In the genomic region with DNA sequence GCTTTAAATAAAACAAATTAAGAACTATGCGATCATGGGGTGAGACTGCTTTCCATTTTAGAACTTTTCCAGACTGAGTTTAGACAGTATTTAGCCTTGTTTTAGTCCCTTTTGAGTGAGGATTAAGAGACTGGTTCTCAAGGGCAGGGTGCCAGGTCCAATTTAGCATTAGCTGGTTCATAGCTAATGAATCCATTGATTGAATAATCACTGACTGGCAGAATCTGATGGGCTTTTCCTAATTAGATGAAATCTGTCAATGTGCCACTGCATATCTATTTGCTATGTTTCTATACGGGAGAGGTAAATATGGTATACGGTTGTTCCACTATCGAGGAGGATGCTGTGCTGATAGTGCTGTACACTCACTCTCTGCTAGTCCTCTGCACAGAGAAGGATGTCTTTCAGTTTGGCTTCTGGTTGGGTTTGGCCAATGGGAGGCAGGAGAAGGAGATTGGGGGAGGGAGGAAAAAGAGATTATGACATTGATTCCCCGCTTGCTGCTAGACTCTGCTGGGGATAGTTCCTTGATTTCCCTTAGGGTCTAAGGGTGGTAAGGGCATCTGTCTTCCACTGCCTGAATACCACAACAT, we compare ENCODE assay signal across 23 cellular contexts.
"Had no signal": no experiment of that assay in that cellular context is flagged by ENCODE, and none has a peak within 500 bp of the region (broad histone marks: within the 10 kb centered on the region; RNA-seq: fewer than 3 reads in every experiment).

No MANE protein-coding gene starts in this region.

- DNase-seq: activated CD4-positive, alpha-beta T cell treated with anti-CD3 and anti-CD28 coated beads, Interleukin-2, amount 10 ng/mL, durations not matched to agents 7 days and 5 days; activated CD4-positive, CD25-positive, alpha-beta regulatory T cell; activated CD8-positive, alpha-beta T cell treated with anti-CD3 and anti-CD28 coated beads, Interleukin-2, amount 10 ng/mL, durations not matched to agents 7 days and 5 days; activated naive CD4-positive, alpha-beta T cell treated with anti-CD3 and anti-CD28 coated beads, Interleukin-2, amount 10 ng/mL, durations not matched to agents 7 days and 5 days; activated naive CD8-positive, alpha-beta T cell treated with anti-CD3 and anti-CD28 coated beads, Interleukin-2, amount 50 U/mL, for 24 hours; activated T-cell treated with anti-CD3 and anti-CD28 coated beads, Interleukin-2, amount 50 U/mL, for 24 hours; cerebellar nuclear complex; effector memory CD4-positive, alpha-beta T cell; foreskin keratinocyte; glutamatergic neuron; left lung; mammary epithelial cell; occipital lobe; psoas muscle; right lobe of liver; small intestine; stimulated activated CD4-positive, alpha-beta T cell treated with anti-CD3 and anti-CD28 coated beads, Interleukin-4, amount 100 ng/mL, for 1 hour; stimulated activated naive CD8-positive, alpha-beta T cell treated with anti-CD3 and anti-CD28 coated beads, Interleukin-15, amount 100 ng/mL, for 72 hours; upper lobe of left lung had no signal

- H3K4me3 Mint-ChIP-seq: activated CD4-positive, alpha-beta T cell treated with anti-CD3 and anti-CD28 coated beads, Interleukin-2, amount 10 ng/mL, durations not matched to agents 7 days and 5 days; activated CD8-positive, alpha-beta T cell treated with anti-CD3 and anti-CD28 coated beads, Interleukin-2, amount 10 ng/mL, durations not matched to agents 7 days and 5 days; activated naive CD4-positive, alpha-beta T cell treated with anti-CD3 and anti-CD28 coated beads, Interleukin-2, amount 10 ng/mL, durations not matched to agents 7 days and 5 days; activated naive CD8-positive, alpha-beta T cell treated with anti-CD3 and anti-CD28 coated beads, Interleukin-2, amount 50 U/mL, for 24 hours; activated T-cell treated with anti-CD3 and anti-CD28 coated beads, Interleukin-2, amount 50 U/mL, for 24 hours; stimulated activated naive CD8-positive, alpha-beta T cell treated with anti-CD3 and anti-CD28 coated beads, Interleukin-15, amount 100 ng/mL, for 72 hours; T-helper 2 cell treated with Interferon-gamma antibody and Interleukin-4, amounts not matched to agents 5 μg/mL and 100 μg/mL, for 36 hours had no signal

- H3K27me3 Mint-ChIP-seq: activated CD4-positive, alpha-beta T cell treated with anti-CD3 and anti-CD28 coated beads, Interleukin-2, amount 10 ng/mL, durations not matched to agents 7 days and 5 days; activated naive CD4-positive, alpha-beta T cell treated with anti-CD3 and anti-CD28 coated beads, Interleukin-2, amount 10 ng/mL, durations not matched to agents 7 days and 5 days; activated naive CD8-positive, alpha-beta T cell treated with anti-CD3 and anti-CD28 coated beads, Interleukin-2, amount 50 U/mL, for 24 hours; stimulated activated naive CD8-positive, alpha-beta T cell treated with anti-CD3 and anti-CD28 coated beads, Interleukin-15, amount 100 ng/mL, for 72 hours had no signal

- H3K27me3 ChIP-seq: ascending aorta, foreskin keratinocyte, left lung, right lobe of liver, upper lobe of left lung had no signal

- H3K36me3 ChIP-seq: ascending aorta, left lung, right lobe of liver, thoracic aorta, upper lobe of left lung had no signal

- H3K9me3 Mint-ChIP-seq: activated CD4-positive, alpha-beta T cell treated with anti-CD3 and anti-CD28 coated beads, Interleukin-2, amount 10 ng/mL, durations not matched to agents 7 days and 5 days; activated naive CD4-positive, alpha-beta T cell treated with anti-CD3 and anti-CD28 coated beads, Interleukin-2, amount 10 ng/mL, durations not matched to agents 7 days and 5 days; activated naive CD8-positive, alpha-beta T cell treated with anti-CD3 and anti-CD28 coated beads, Interleukin-2, amount 50 U/mL, for 24 hours; activated T-cell treated with anti-CD3 and anti-CD28 coated beads, Interleukin-2, amount 50 U/mL, for 24 hours; stimulated activated naive CD8-positive, alpha-beta T cell treated with anti-CD3 and anti-CD28 coated beads, Interleukin-15, amount 100 ng/mL, for 72 hours; T-helper 2 cell treated with Interferon-gamma antibody and Interleukin-4, amounts not matched to agents 5 μg/mL and 100 μg/mL, for 36 hours had no signal

- ATAC-seq: activated CD8-positive, alpha-beta T cell treated with anti-CD3 and anti-CD28 coated beads, Interleukin-2, amount 10 ng/mL, durations not matched to agents 7 days and 5 days; activated naive CD8-positive, alpha-beta T cell treated with anti-CD3 and anti-CD28 coated beads, Interleukin-2, amount 50 U/mL, for 24 hours; foreskin keratinocyte; left lung; psoas muscle; right lobe of liver; stimulated activated naive CD8-positive, alpha-beta T cell treated with anti-CD3 and anti-CD28 coated beads, Interleukin-15, amount 100 ng/mL, for 72 hours had no signal

- H3K9me3 ChIP-seq: ascending aorta, left lung, psoas muscle, right lobe of liver, thoracic aorta, upper lobe of left lung had no signal

- H3K4me3 ChIP-seq: ascending aorta, left lung, psoas muscle, right lobe of liver, SK-N-MC, thoracic aorta, upper lobe of left lung had no signal

- H3K27ac ChIP-seq: ascending aorta, foreskin keratinocyte, left lung, psoas muscle, right lobe of liver, SK-N-MC, thoracic aorta, upper lobe of left lung had no signal

- H3K27ac Mint-ChIP-seq: activated CD4-positive, alpha-beta T cell treated with anti-CD3 and anti-CD28 coated beads, Interleukin-2, amount 10 ng/mL, durations not matched to agents 7 days and 5 days; activated CD8-positive, alpha-beta T cell treated with anti-CD3 and anti-CD28 coated beads, Interleukin-2, amount 10 ng/mL, durations not matched to agents 7 days and 5 days; activated naive CD4-positive, alpha-beta T cell treated with anti-CD3 and anti-CD28 coated beads, Interleukin-2, amount 10 ng/mL, durations not matched to agents 7 days and 5 days; activated naive CD8-positive, alpha-beta T cell treated with anti-CD3 and anti-CD28 coated beads, Interleukin-2, amount 50 U/mL, for 24 hours; activated T-cell treated with anti-CD3 and anti-CD28 coated beads, Interleukin-2, amount 50 U/mL, for 24 hours; stimulated activated naive CD8-positive, alpha-beta T cell treated with anti-CD3 and anti-CD28 coated beads, Interleukin-15, amount 100 ng/mL, for 72 hours; T-helper 2 cell treated with Interferon-gamma antibody and Interleukin-4, amounts not matched to agents 5 μg/mL and 100 μg/mL, for 36 hours had no signal

- H3K36me3 Mint-ChIP-seq: activated naive CD4-positive, alpha-beta T cell treated with anti-CD3 and anti-CD28 coated beads, Interleukin-2, amount 10 ng/mL, durations not matched to agents 7 days and 5 days had no signal

- H3K4me1 Mint-ChIP-seq: activated CD4-positive, alpha-beta T cell treated with anti-CD3 and anti-CD28 coated beads, Interleukin-2, amount 10 ng/mL, durations not matched to agents 7 days and 5 days; activated naive CD4-positive, alpha-beta T cell treated with anti-CD3 and anti-CD28 coated beads, Interleukin-2, amount 10 ng/mL, durations not matched to agents 7 days and 5 days; activated naive CD8-positive, alpha-beta T cell treated with anti-CD3 and anti-CD28 coated beads, Interleukin-2, amount 50 U/mL, for 24 hours; stimulated activated naive CD8-positive, alpha-beta T cell treated with anti-CD3 and anti-CD28 coated beads, Interleukin-15, amount 100 ng/mL, for 72 hours had no signal
